Comparison of ENCODE assay signal across 29 cellular contexts in the genomic region with DNA sequence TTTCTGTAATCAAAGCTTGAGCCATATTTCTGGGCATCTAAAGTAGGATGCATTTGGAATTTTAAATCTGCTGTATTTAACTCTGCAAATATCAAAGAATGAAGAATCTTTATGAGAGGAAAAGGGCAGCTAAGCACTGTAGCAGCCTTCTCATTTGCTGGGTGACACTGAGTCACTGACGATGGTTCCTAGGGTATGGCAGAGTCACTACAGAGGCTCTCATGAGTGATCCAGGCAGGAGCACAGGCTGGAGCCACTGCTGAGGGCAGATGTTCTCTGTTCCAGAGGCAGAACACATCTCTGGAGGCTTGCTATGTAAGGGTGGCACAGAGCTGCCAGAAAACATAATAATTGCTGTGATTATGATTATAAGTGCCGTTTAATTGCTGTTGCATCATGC.
"Had no signal": no experiment of that assay in that cellular context is flagged by ENCODE, and none has a peak within 500 bp of the region (broad histone marks: within the 10 kb centered on the region; RNA-seq: fewer than 3 reads in every experiment).

No MANE protein-coding gene starts in this region.

- H3K36me3 ChIP-seq: esophagus squamous epithelium, gastroesophageal sphincter, heart left ventricle, left lung, neural progenitor cell, right lobe of liver, suprapubic skin, transverse colon, upper lobe of right lung, uterus had no signal

- H3K9me3 ChIP-seq: esophagus squamous epithelium, gastroesophageal sphincter, heart left ventricle, right lobe of liver, suprapubic skin, transverse colon, upper lobe of right lung, uterus had no signal

- H3K27ac ChIP-seq: dorsolateral prefrontal cortex, esophagus squamous epithelium, foreskin keratinocyte, gastroesophageal sphincter, heart left ventricle, hepatocyte, left lung, neural progenitor cell, parathyroid adenoma, right lobe of liver, suprapubic skin, transverse colon, upper lobe of right lung, uterus had no signal

- H3K4me3 Mint-ChIP-seq: naive thymus-derived CD4-positive, alpha-beta T cell; nephron; neural progenitor cell; stimulated activated naive CD8-positive, alpha-beta T cell treated with anti-CD3 and anti-CD28 coated beads, Interleukin-15, amount 100 ng/mL, for 72 hours had no signal

- H3K79me2 ChIP-seq: hepatocyte, parathyroid adenoma had no signal

- H3K36me3 Mint-ChIP-seq: naive thymus-derived CD4-positive, alpha-beta T cell; neural progenitor cell had no signal

- H3K27ac Mint-ChIP-seq: naive thymus-derived CD4-positive, alpha-beta T cell; nephron; neural progenitor cell; progenitor cell of endocrine pancreas; stimulated activated naive CD8-positive, alpha-beta T cell treated with anti-CD3 and anti-CD28 coated beads, Interleukin-15, amount 100 ng/mL, for 72 hours had no signal

- H3K4me2 ChIP-seq: hepatocyte, neural progenitor cell had no signal

- H3K4me1 Mint-ChIP-seq: naive thymus-derived CD4-positive, alpha-beta T cell; neural progenitor cell; stimulated activated naive CD8-positive, alpha-beta T cell treated with anti-CD3 and anti-CD28 coated beads, Interleukin-15, amount 100 ng/mL, for 72 hours had no signal

- DNase-seq: dorsolateral prefrontal cortex; effector CD4-positive, alpha-beta T cell; erythroblast; esophagus squamous epithelium; foreskin keratinocyte; heart left ventricle; left cardiac atrium; left lung; mesenchymal stem cell; midbrain; naive thymus-derived CD4-positive, alpha-beta T cell; right lobe of liver; small intestine; stimulated activated CD4-positive, alpha-beta T cell treated with anti-CD3 and anti-CD28 coated beads, Interleukin-12 subunit alpha, Interleukin-12 subunit beta, amount 100 ng/mL, for 4 hours; stimulated activated CD4-positive, alpha-beta T cell treated with anti-CD3 and anti-CD28 coated beads, Interleukin-1b, Interleukin-23, amount 100 ng/mL, for 48 hours; stimulated activated CD4-positive, alpha-beta T cell treated with anti-CD3 and anti-CD28 coated beads, Interleukin-4, amount 100 ng/mL, for 1 hour; stimulated activated CD8-positive, alpha-beta memory T cell treated with anti-CD3 and anti-CD28 coated beads, Interleukin-4, amount 100 ng/mL, for 48 hours; stimulated activated naive CD4-positive, alpha-beta T cell; stimulated activated naive CD8-positive, alpha-beta T cell treated with anti-CD3 and anti-CD28 coated beads, Interleukin-15, amount 100 ng/mL, for 72 hours; transverse colon; upper lobe of right lung; uterus had no signal

- H2AFZ ChIP-seq: hepatocyte, neural progenitor cell, parathyroid adenoma had no signal

- H3K9ac ChIP-seq: neural progenitor cell, parathyroid adenoma had no signal

- H3K9me3 Mint-ChIP-seq: nephron; stimulated activated naive CD8-positive, alpha-beta T cell treated with anti-CD3 and anti-CD28 coated beads, Interleukin-15, amount 100 ng/mL, for 72 hours had no signal

- ATAC-seq: foreskin keratinocyte; gastroesophageal sphincter; heart left ventricle; left cardiac atrium; left lung; naive thymus-derived CD4-positive, alpha-beta T cell; right lobe of liver; stimulated activated naive CD8-positive, alpha-beta T cell treated with anti-CD3 and anti-CD28 coated beads, Interleukin-15, amount 100 ng/mL, for 72 hours; upper lobe of right lung had no signal

- H3K4me3 ChIP-seq: dorsolateral prefrontal cortex, esophagus squamous epithelium, gastroesophageal sphincter, heart left ventricle, hepatocyte, left lung, neural progenitor cell, right lobe of liver, suprapubic skin, transverse colon, upper lobe of right lung, uterus had no signal

- H3K4me1 ChIP-seq: foreskin keratinocyte, gastroesophageal sphincter, left lung, neural progenitor cell, parathyroid adenoma, right lobe of liver, suprapubic skin, transverse colon, upper lobe of right lung, uterus had no signal

- H3K27me3 Mint-ChIP-seq: progenitor cell of endocrine pancreas; stimulated activated naive CD8-positive, alpha-beta T cell treated with anti-CD3 and anti-CD28 coated beads, Interleukin-15, amount 100 ng/mL, for 72 hours had no signal

- H3K27me3 ChIP-seq: dorsolateral prefrontal cortex, esophagus squamous epithelium, foreskin keratinocyte, gastroesophageal sphincter, heart left ventricle, hepatocyte, left lung, neural progenitor cell, right lobe of liver, suprapubic skin, transverse colon, upper lobe of right lung, uterus had no signal
